Comparison of ENCODE assay signal across 27 cellular contexts in genomic region chr18:11889284-11889683, GRCh38.
"Had no signal": no experiment of that assay in that cellular context is flagged by ENCODE, and none has a peak within 500 bp of the region (broad histone marks: within the 10 kb centered on the region; RNA-seq: fewer than 3 reads in every experiment).

No MANE protein-coding gene starts in this region.

- H3K4me2 ChIP-seq: neural progenitor cell had no signal

- DNase-seq: naive thymus-derived CD4-positive, alpha-beta T cell; natural killer cell; nucleus accumbens; pancreas; psoas muscle; right cardiac atrium; right lobe of liver; sigmoid colon; small intestine; spleen; stimulated activated CD4-positive, alpha-beta T cell treated with anti-CD3 and anti-CD28 coated beads, Interleukin-12 subunit alpha, Interleukin-12 subunit beta, amount 100 ng/mL, for 4 hours; stimulated activated CD4-positive, alpha-beta T cell treated with anti-CD3 and anti-CD28 coated beads, Interleukin-1b, Interleukin-23, amount 100 ng/mL, for 48 hours; stimulated activated CD4-positive, alpha-beta T cell treated with anti-CD3 and anti-CD28 coated beads, Interleukin-4, amount 100 ng/mL, for 1 hour; stimulated activated CD4-positive, alpha-beta T cell treated with anti-CD3 and anti-CD28 coated beads, Interleukin-4, amount 100 ng/mL, for 4 hours; stimulated activated CD8-positive, alpha-beta memory T cell treated with anti-CD3 and anti-CD28 coated beads, Interleukin-4, amount 100 ng/mL, for 48 hours; stimulated activated naive CD4-positive, alpha-beta T cell; stimulated activated naive CD8-positive, alpha-beta T cell treated with anti-CD3 and anti-CD28 coated beads, Interleukin-15, amount 100 ng/mL, for 72 hours; stimulated activated naive CD8-positive, alpha-beta T cell treated with anti-CD3 and anti-CD28 coated beads, Interleukin-15, Interleukin-2, amounts not matched to agents 100 U/mL and 50 U/mL, for 24 hours; substantia nigra; testis; tibial artery; transverse colon; upper lobe of left lung had no signal

- H3K4me1 ChIP-seq: neural progenitor cell, pancreas, psoas muscle, sigmoid colon, suprapubic skin, testis, tibial artery, vagina had no signal

- H3K27me3 ChIP-seq: neural progenitor cell, pancreas, right lobe of liver, sigmoid colon, spleen, suprapubic skin, testis, tibial artery, transverse colon, upper lobe of left lung, vagina had no signal

- H3K36me3 ChIP-seq: neural progenitor cell had no signal

- H3K9ac ChIP-seq: neural progenitor cell had no signal

- H3K4me3 ChIP-seq: neural progenitor cell, pancreas, psoas muscle, right lobe of liver, sigmoid colon, spleen, suprapubic skin, testis, tibial artery, transverse colon, upper lobe of left lung, vagina had no signal

- ATAC-seq: naive thymus-derived CD4-positive, alpha-beta T cell; natural killer cell; pancreas; psoas muscle; right cardiac atrium; right lobe of liver; stimulated activated memory B cell treated with anti-CD40 and anti-IgM and Interleukin-4, amounts not matched to agents 10 μg/mL and 1 μg/mL and 100 μg/mL, for 72 hours; stimulated activated naive CD8-positive, alpha-beta T cell treated with anti-CD3 and anti-CD28 coated beads, Interleukin-15, amount 100 ng/mL, for 72 hours; stimulated activated naive CD8-positive, alpha-beta T cell treated with anti-CD3 and anti-CD28 coated beads, Interleukin-15, Interleukin-2, amounts not matched to agents 100 U/mL and 50 U/mL, for 24 hours had no signal

- H3K27ac ChIP-seq: neural progenitor cell, pancreas, psoas muscle, right lobe of liver, sigmoid colon, spleen, suprapubic skin, testis, tibial artery, transverse colon, upper lobe of left lung, vagina had no signal

- H2AFZ ChIP-seq: neural progenitor cell had no signal

- H3K9me3 ChIP-seq: pancreas, psoas muscle, right lobe of liver, sigmoid colon, spleen, suprapubic skin, testis, tibial artery, transverse colon, upper lobe of left lung, vagina had no signal
